29 cellular contexts compared by ENCODE assay signal in the genomic region with DNA sequence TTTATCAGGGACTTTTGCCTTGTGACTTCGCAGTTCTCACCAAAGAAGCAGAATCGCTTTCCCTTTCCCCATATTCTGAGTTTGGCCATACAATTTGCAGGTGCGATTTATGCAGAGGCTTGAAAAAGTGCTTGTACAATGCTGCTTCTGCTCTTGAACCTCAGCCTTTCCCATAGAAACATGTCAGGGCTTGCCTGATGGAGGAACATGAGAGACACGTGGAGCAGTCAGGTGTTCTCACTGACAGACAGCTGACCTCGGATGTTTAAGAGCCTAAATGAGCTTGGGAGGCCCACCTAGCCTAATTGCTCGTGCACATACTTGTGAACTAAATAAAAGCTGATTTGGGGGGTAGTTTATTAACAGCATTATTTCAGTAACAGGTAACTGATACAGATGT.
DNase-seq lines count a peak whose midpoint lies in the region; ATAC-seq lines count a peak whose summit lies in the region.
"Had no signal": no experiment of that assay in that cellular context is flagged by ENCODE, and none has a peak within 500 bp of the region (broad histone marks: within the 10 kb centered on the region; RNA-seq: fewer than 3 reads in every experiment).

No MANE protein-coding gene starts in this region.

- no peak overlapping the region for H3K4me3 Mint-ChIP-seq in CD4-positive, alpha-beta memory T cell
- H3K4me3 Mint-ChIP-seq: activated CD4-positive, alpha-beta T cell treated with anti-CD3 and anti-CD28 coated beads for 36 hours; activated naive CD4-positive, alpha-beta T cell treated with anti-CD3 and anti-CD28 coated beads for 36 hours; activated T-cell treated with anti-CD3 and anti-CD28 coated beads, Interleukin-2, amount 50 U/mL, for 72 hours; CD8-positive, alpha-beta T cell; central memory CD8-positive, alpha-beta T cell; IgD-negative memory B cell; naive thymus-derived CD8-positive, alpha-beta T cell; stimulated activated naive CD8-positive, alpha-beta T cell treated with anti-CD3 and anti-CD28 coated beads, Interleukin-15, Interleukin-2, amounts not matched to agents 100 ng/mL and 50 ng/mL, for 24 hours; T-cell had no signal

- H3K27ac ChIP-seq in neuronal stem cell (replicated peaks; ENCODE audit: low read length) = no peak overlapping the region
- H3K27ac ChIP-seq in CD4-positive, alpha-beta memory T cell (ENCODE audit: low read depth, low read length) = no peak overlapping the region
- H3K27ac ChIP-seq: heart left ventricle, left lung, ovary, tibial nerve had no signal

- H4K91ac ChIP-seq in neuronal stem cell (ENCODE audit: low read depth, low read length, poor library complexity) = no peak overlapping the region

- H3K4me3 ChIP-seq in neuronal stem cell (ENCODE audit: low read length in 2 of 2) = no peak overlapping the region
- no peak overlapping the region for H3K4me3 ChIP-seq in CD4-positive, alpha-beta memory T cell (ENCODE audit: low read length in 2 of 2)
- H3K4me3 ChIP-seq: heart left ventricle, left lung, ovary, tibial nerve had no signal

- no CpG with 5 or more reads among the region's 6 CpGs for WGBS in neuronal stem cell (ENCODE audit: extremely low coverage in 2 of 2, insufficient read length in 2 of 2, insufficient replicate concordance in 1 of 2), 2 donors

- H2AFZ ChIP-seq in neuronal stem cell (ENCODE audit: low read length) = peak overlapping the region; percentile 75

- no peak for ATAC-seq in GM21786 (IDR thresholded peaks at IDR 0.05; ENCODE audit: unreplicated experiment)
- ATAC-seq: activated CD4-positive, alpha-beta T cell treated with anti-CD3 and anti-CD28 coated beads for 36 hours; activated T-cell treated with anti-CD3 and anti-CD28 coated beads, Interleukin-2, amount 50 U/mL, for 72 hours; CD8-positive, alpha-beta T cell; heart left ventricle; left lung; naive thymus-derived CD8-positive, alpha-beta T cell; right cardiac atrium; T-cell had no signal

- CTCF ChIA-PET in CD4-positive, alpha-beta memory T cell (lab: Charles Lee; ENCODE audit: partially characterized antibody) = no interaction called here

- no peaks in the 10 kb centered on the region for H3K27me3 ChIP-seq in neuronal stem cell (ENCODE audit: control insufficient read depth in 3 of 3, insufficient read depth in 3 of 3, low read depth in 1 of 3, low read length in 3 of 3)
- H3K27me3 ChIP-seq in CD4-positive, alpha-beta memory T cell (ENCODE audit: insufficient read depth, low read length) = no peaks in the 10 kb centered on the region
- H3K27me3 ChIP-seq: heart left ventricle, left lung, ovary, tibial nerve had no signal

- no peak overlapping the region for H2BK15ac ChIP-seq in neuronal stem cell (ENCODE audit: low read length)

- DNase-seq in NCI-H2171 treated with DMSO at 0.1 percent for 48 hours (lab: John Stamatoyannopoulos, UW) (peak; percentile 24), NCI-H2171 (lab: John Stamatoyannopoulos, UW) (no peak), NCI-H1417 treated with DMSO at 0.1 percent for 48 hours (lab: John Stamatoyannopoulos, UW) (peak; percentile 51), SHP77 treated with DMSO at 0.1 percent for 48 hours (lab: John Stamatoyannopoulos, UW) (peak; percentile 4), neuronal stem cell (ENCODE audit: low spot score) (no peak), NCI-H2081 (lab: John Stamatoyannopoulos, UW) (no peak)
- no peak for DNase-seq in CD4-positive, alpha-beta memory T cell
- DNase-seq: 8988T; activated CD4-positive, alpha-beta T cell treated with anti-CD3 and anti-CD28 coated beads for 36 hours; activated naive CD4-positive, alpha-beta T cell treated with anti-CD3 and anti-CD28 coated beads for 36 hours; activated T-cell treated with anti-CD3 and anti-CD28 coated beads, Interleukin-2, amount 50 U/mL, for 72 hours; CD8-positive, alpha-beta T cell; DMS79 treated with DMSO at 0.1 percent for 48 hours; H7; heart left ventricle; left lung; MM.1S; naive thymus-derived CD8-positive, alpha-beta T cell; NCI-H1694 treated with DMSO at 0.1 percent for 48 hours; NCI-H82; ovary; right cardiac atrium; stimulated activated CD4-positive, alpha-beta T cell treated with anti-CD3 and anti-CD28 coated beads, Interleukin-12 subunit alpha, Interleukin-12 subunit beta, amount 100 ng/mL, for 4 hours; T-cell had no signal

- no peak overlapping the region for H2BK12ac ChIP-seq in neuronal stem cell (ENCODE audit: low read length)

- no peak overlapping the region for H2BK120ac ChIP-seq in neuronal stem cell (ENCODE audit: low read depth, low read length)

- H3K9ac ChIP-seq in neuronal stem cell (ENCODE audit: low read depth, low read length, poor library complexity) = no peak overlapping the region

- no peak overlapping the region for H3K18ac ChIP-seq in neuronal stem cell (ENCODE audit: low read length)

- no peak overlapping the region for H2AK5ac ChIP-seq in neuronal stem cell (ENCODE audit: low read depth, low read length)

- intact Hi-C loops in CD4-positive, alpha-beta memory T cell (cut with micrococcal nuclease) = no loop called here

- H3K36me3 ChIP-seq in neuronal stem cell (replicated peaks in 1 of 2; ENCODE audit: control insufficient read depth in 2 of 2, insufficient read depth in 2 of 2, low read length in 2 of 2) = no peaks in the 10 kb centered on the region
- no peaks in the 10 kb centered on the region for H3K36me3 ChIP-seq in CD4-positive, alpha-beta memory T cell (ENCODE audit: insufficient read depth, low read length)
- H3K36me3 ChIP-seq: heart left ventricle, left lung, ovary, tibial nerve had no signal

- H3K9me3 Mint-ChIP-seq in CD4-positive, alpha-beta memory T cell = peaks cover 0 to 6% (median 3%) of the 10 kb centered on the region in 8 donors
- H3K9me3 Mint-ChIP-seq: activated naive CD4-positive, alpha-beta T cell treated with anti-CD3 and anti-CD28 coated beads for 36 hours; activated T-cell treated with anti-CD3 and anti-CD28 coated beads, Interleukin-2, amount 50 U/mL, for 72 hours; CD8-positive, alpha-beta T cell; central memory CD8-positive, alpha-beta T cell; IgD-negative memory B cell; stimulated activated naive CD8-positive, alpha-beta T cell treated with anti-CD3 and anti-CD28 coated beads, Interleukin-15, Interleukin-2, amounts not matched to agents 100 ng/mL and 50 ng/mL, for 24 hours had no signal

- no peak overlapping the region for H3K23ac ChIP-seq in neuronal stem cell (ENCODE audit: low read depth, low read length, poor library complexity)

- H3K27me3 Mint-ChIP-seq in CD4-positive, alpha-beta memory T cell = peaks cover 16 to 23% of the 10 kb centered on the region in 2 donors

- no peak overlapping the region for H3K14ac ChIP-seq in neuronal stem cell (ENCODE audit: low read length)

- H3K27ac Mint-ChIP-seq in CD4-positive, alpha-beta memory T cell = no peak overlapping the region
- H3K27ac Mint-ChIP-seq: activated CD4-positive, alpha-beta T cell treated with anti-CD3 and anti-CD28 coated beads for 36 hours; activated naive CD4-positive, alpha-beta T cell treated with anti-CD3 and anti-CD28 coated beads for 36 hours; activated T-cell treated with anti-CD3 and anti-CD28 coated beads, Interleukin-2, amount 50 U/mL, for 72 hours; CD8-positive, alpha-beta T cell; IgD-negative memory B cell; naive thymus-derived CD8-positive, alpha-beta T cell; stimulated activated naive CD8-positive, alpha-beta T cell treated with anti-CD3 and anti-CD28 coated beads, Interleukin-15, Interleukin-2, amounts not matched to agents 100 ng/mL and 50 ng/mL, for 24 hours; T-cell had no signal

- peaks cover 0 to 2% of the 10 kb centered on the region in 2 donors for H3K4me1 ChIP-seq in neuronal stem cell (ENCODE audit: control insufficient read depth in 2 of 2, insufficient read depth in 1 of 2, low read depth in 1 of 2, low read length in 2 of 2)
- peaks cover 5% of the 10 kb centered on the region for H3K4me1 ChIP-seq in CD4-positive, alpha-beta memory T cell (ENCODE audit: insufficient read depth, low read length)
- H3K4me1 ChIP-seq: heart left ventricle, left lung, tibial nerve had no signal

- peaks cover 0 to 6% (median 2%) of the 10 kb centered on the region in 4 donors for H3K4me1 Mint-ChIP-seq in CD4-positive, alpha-beta memory T cell

- POLR2A ChIA-PET in CD4-positive, alpha-beta memory T cell (lab: Charles Lee; ENCODE audit: partially characterized antibody) = no interaction called here

- no peak overlapping the region for H3K4me2 ChIP-seq in neuronal stem cell (ENCODE audit: insufficient read depth, low read length, poor library complexity, severe bottlenecking)

- no peaks in the 10 kb centered on the region for H3K79me1 ChIP-seq in neuronal stem cell (ENCODE audit: low read depth, low read length)

- no peak overlapping the region for H4K8ac ChIP-seq in neuronal stem cell (ENCODE audit: low read depth, low read length)

- no peaks in the 10 kb centered on the region for H3K36me3 Mint-ChIP-seq in CD4-positive, alpha-beta memory T cell
- H3K36me3 Mint-ChIP-seq: CD8-positive, alpha-beta T cell; IgD-negative memory B cell; T-cell had no signal

- peaks cover 2 to 9% of the 10 kb centered on the region in 2 donors for H3K9me3 ChIP-seq in neuronal stem cell (replicated peaks in 1 of 2; ENCODE audit: control insufficient read depth in 2 of 2, insufficient read depth in 1 of 2, low read depth in 1 of 2, low read length in 2 of 2)
- H3K9me3 ChIP-seq in CD4-positive, alpha-beta memory T cell (ENCODE audit: control insufficient read depth in 1 of 2, low read length in 2 of 2) = no peaks in the 10 kb centered on the region
- H3K9me3 ChIP-seq: heart left ventricle, left lung, ovary had no signal

- no peak overlapping the region for H3K4ac ChIP-seq in neuronal stem cell (ENCODE audit: low read length)

- H2BK5ac ChIP-seq in neuronal stem cell (ENCODE audit: low read length) = no peak overlapping the region

Comparison
In these comparisons a context has a peak if more than half of its experiments do, and no peak if none do; other contexts are left out.
1. DNase-seq: peak in NCI-H2171 treated with DMSO at 0.1 percent for 48 hours (single experiment), NCI-H1417 treated with DMSO at 0.1 percent for 48 hours (single experiment) and SHP77 treated with DMSO at 0.1 percent for 48 hours (single experiment); none in NCI-H2171 (single experiment), neuronal stem cell (single experiment), CD4-positive, alpha-beta memory T cell (0 of 5) and NCI-H2081 (0 of 2).